1 cellular context compared by ENCODE assay signal in genomic region chr3:165128544-165128943, GRCh38.
A peak's percentile ranks its signal among the peaks of the same experiment; 100 is the strongest.
TF ChIP-seq lines count a peak whose summit lies in the region.

No MANE protein-coding gene starts in this region.

TF ChIP-seq in HepG2, 621 proteins besides CTCF, POLR2A, EP300 and RAD21 (continued from another document and continues in another):
- TF ChIP-seq ZNF142 (CRISPR knock-in tag; IDR thresholded peaks at IDR 0.05), result no peak
- no peak for TF ChIP-seq ZNF710 (CRISPR knock-in tag; IDR thresholded peaks at IDR 0.05; ENCODE audit: borderline replicate concordance)
- TF ChIP-seq PHF21A (CRISPR knock-in tag; IDR thresholded peaks at IDR 0.05), result peak; percentile 40; the same call in 1 of the 2 replicates
- peak; percentile 91 for TF ChIP-seq ZBTB26 (CRISPR knock-in tag; IDR thresholded peaks at IDR 0.05; ENCODE audit: borderline replicate concordance)
- no peak for TF ChIP-seq KLF12 (CRISPR knock-in tag; IDR thresholded peaks at IDR 0.05; ENCODE audit: borderline replicate concordance)
- 0 out of 2 replicates have a peak, but pooled peaks have one; percentile 44 for TF ChIP-seq PITX1 (CRISPR knock-in tag; IDR thresholded peaks at IDR 0.05)
- no peak for TF ChIP-seq ZNF225 (CRISPR knock-in tag; IDR thresholded peaks at IDR 0.05)
- no peak for TF ChIP-seq GATAD1 (CRISPR knock-in tag; IDR thresholded peaks at IDR 0.05)
- no peak for TF ChIP-seq ZBTB43 (CRISPR knock-in tag; conservative IDR thresholded peaks at IDR 0.05)
- peak; percentile 60; the same call in 1 of the 2 replicates for TF ChIP-seq POGZ (CRISPR knock-in tag; IDR thresholded peaks at IDR 0.05)
- no peak for TF ChIP-seq ZBTB44 (CRISPR knock-in tag; IDR thresholded peaks at IDR 0.05)
- no peak for TF ChIP-seq ZNF713 (CRISPR knock-in tag; IDR thresholded peaks at IDR 0.05)
- no peak for TF ChIP-seq ZBTB46 (CRISPR knock-in tag; IDR thresholded peaks at IDR 0.05; ENCODE audit: borderline replicate concordance)
- TF ChIP-seq ZSCAN20 (CRISPR knock-in tag; IDR thresholded peaks at IDR 0.05; ENCODE audit: borderline replicate concordance), result no peak
- no peak for TF ChIP-seq ZZZ3 (CRISPR knock-in tag; IDR thresholded peaks at IDR 0.05; ENCODE audit: borderline replicate concordance)
- no peak for TF ChIP-seq U2AF2 (IDR thresholded peaks at IDR 0.05; ENCODE audit: low read depth, low read length)
- TF ChIP-seq SKI (IDR thresholded peaks at IDR 0.05; ENCODE audit: partially characterized antibody), result no peak
- no peak for TF ChIP-seq SP4 (CRISPR knock-in tag; IDR thresholded peaks at IDR 0.05)
- no peak for TF ChIP-seq ARNT2 (CRISPR knock-in tag; IDR thresholded peaks at IDR 0.05; ENCODE audit: low read depth)
- no peak for TF ChIP-seq TAF15 (IDR thresholded peaks at IDR 0.05; ENCODE audit: low read depth, low read length, poor library complexity, severe bottlenecking)
- no peak for TF ChIP-seq HMGA1 (CRISPR knock-in tag; conservative IDR thresholded peaks at IDR 0.05)
- TF ChIP-seq ZBTB49 (CRISPR knock-in tag; IDR thresholded peaks at IDR 0.05; ENCODE audit: borderline replicate concordance), result no peak
- no peak for TF ChIP-seq FOXK2 (IDR thresholded peaks at IDR 0.05)
- no peak for TF ChIP-seq ZNF660 (CRISPR knock-in tag; IDR thresholded peaks at IDR 0.05; ENCODE audit: borderline replicate concordance, low read depth)
- no peak for TF ChIP-seq ZNF646 (CRISPR knock-in tag; IDR thresholded peaks at IDR 0.05)
- no peak for TF ChIP-seq ZBTB14 (CRISPR knock-in tag; IDR thresholded peaks at IDR 0.05)
